9 cellular contexts compared by ENCODE assay signal in the genomic region with DNA sequence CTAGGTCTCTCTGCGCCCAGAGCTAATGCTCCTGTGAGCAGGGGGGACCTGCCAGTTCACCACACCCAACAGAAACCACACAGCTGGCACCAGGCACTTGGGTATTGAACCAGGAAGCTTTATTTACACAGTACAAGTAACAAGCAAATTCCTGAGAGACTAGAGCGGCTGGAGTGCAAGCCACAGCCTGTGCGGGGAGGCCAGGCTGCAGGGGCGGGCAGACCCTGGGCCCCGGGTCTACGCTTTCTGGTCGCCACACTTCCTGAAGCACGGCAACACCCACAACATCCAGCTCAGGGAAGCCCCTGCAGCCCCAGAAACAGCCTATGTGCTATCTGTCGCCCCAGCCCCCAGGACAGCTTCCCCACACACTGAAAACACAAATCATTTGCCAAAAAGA.
DNase-seq lines count a peak whose midpoint lies in the region; ATAC-seq and TF ChIP-seq lines count a peak whose summit lies in the region.
"Had no signal": no experiment of that assay in that cellular context is flagged by ENCODE, and none has a peak within 500 bp of the region (broad histone marks: within the 10 kb centered on the region; RNA-seq: fewer than 3 reads in every experiment).

No MANE protein-coding gene starts in this region.

- no peaks in the 10 kb centered on the region for H3F3A ChIP-seq in OCI-LY1 (ENCODE audit: insufficient read depth, low read length)

- H3K4me1 ChIP-seq in OCI-LY1 (ENCODE audit: insufficient read depth, low read length, severe bottlenecking) (peaks cover 82% of the 10 kb centered on the region), upper lobe of right lung (peaks cover 12% of the 10 kb centered on the region)

- H4K20me1 ChIP-seq in OCI-LY1 (ENCODE audit: insufficient read depth, low read length), result no peaks in the 10 kb centered on the region

- H3K9me3 ChIP-seq in OCI-LY1 (ENCODE audit: low read length) (no peaks in the 10 kb centered on the region), upper lobe of right lung (no peaks in the 10 kb centered on the region)

- no peaks in the 10 kb centered on the region for H3K9me2 ChIP-seq in OCI-LY1 (ENCODE audit: low read depth, low read length)

- peaks cover 3% of the 10 kb centered on the region for H3K9me3 Mint-ChIP-seq in glutamatergic neuron (ENCODE audit: unreplicated experiment)
- H3K9me3 Mint-ChIP-seq: activated CD4-positive, alpha-beta T cell treated with anti-CD3 and anti-CD28 coated beads, Interleukin-2, amount 10 ng/mL, durations not matched to agents 24 days and 14 days had no signal

- peak overlapping the region; percentile 43 for H3K27ac Mint-ChIP-seq in glutamatergic neuron (ENCODE audit: unreplicated experiment)
- H3K27ac Mint-ChIP-seq: activated CD4-positive, alpha-beta T cell treated with anti-CD3 and anti-CD28 coated beads, Interleukin-2, amount 10 ng/mL, durations not matched to agents 24 days and 14 days had no signal

- DNase-seq in activated gamma-delta T cell (lab: John Stamatoyannopoulos, UW) (peak; percentile 26), activated gamma-delta T cell treated with Interleukin-2 at 50 U/mL for 16 hours (no peak), glutamatergic neuron (no peak), upper lobe of right lung (no peak), NOMO-1 treated with DMSO at 0.1 percent for 48 hours (lab: John Stamatoyannopoulos, UW; ENCODE audit: unreplicated experiment) (no peak), glomerular visceral epithelial cell (ENCODE audit: extremely low spot score) (no peak), NCI-H2081 (lab: John Stamatoyannopoulos, UW) (no peak)
- DNase-seq: activated CD4-positive, alpha-beta T cell treated with anti-CD3 and anti-CD28 coated beads, Interleukin-2, amount 10 ng/mL, durations not matched to agents 24 days and 14 days had no signal

- no peaks in the 10 kb centered on the region for H3K36me3 Mint-ChIP-seq in glutamatergic neuron (ENCODE audit: unreplicated experiment)

- TF ChIP-seq CTCF in OCI-LY1 (IDR thresholded peaks at IDR 0.05; ENCODE audit: low read length), result no peak
- TF ChIP-seq CTCF in glutamatergic neuron (IDR thresholded peaks at IDR 0.05; ENCODE audit: partially characterized antibody, unreplicated experiment), result no peak
- no peak for TF ChIP-seq CTCF in upper lobe of right lung (IDR thresholded peaks at IDR 0.05)

- no peak overlapping the region for H2AFZ ChIP-seq in OCI-LY1 (ENCODE audit: low read length)

- ATAC-seq in upper lobe of right lung, result peak; percentile 75

- intact Hi-C loops in upper lobe of right lung (cut with DNase I), result no loop called here

- peak overlapping the region; percentile 93 for H3K27ac ChIP-seq in OCI-LY1 (ENCODE audit: low read depth, low read length, poor library complexity, severe bottlenecking)
- peak overlapping the region; percentile 55 for H3K27ac ChIP-seq in upper lobe of right lung

- H3K4me3 ChIP-seq in OCI-LY1 (ENCODE audit: low read depth, low read length, poor library complexity, severe bottlenecking) (no peak overlapping the region), upper lobe of right lung (no peak overlapping the region)

- H3K4me1 Mint-ChIP-seq in glutamatergic neuron (ENCODE audit: low read depth, unreplicated experiment), result peaks cover 20% of the 10 kb centered on the region

- no peaks in the 10 kb centered on the region for H3K79me2 ChIP-seq in OCI-LY1 (ENCODE audit: insufficient read depth, low read length)

- H3K27me3 ChIP-seq in OCI-LY1 (ENCODE audit: insufficient read depth, low read length) (no peaks in the 10 kb centered on the region), upper lobe of right lung (no peaks in the 10 kb centered on the region)

- peak overlapping the region; percentile 54 for H3K4me3 Mint-ChIP-seq in glutamatergic neuron (ENCODE audit: unreplicated experiment)
- H3K4me3 Mint-ChIP-seq: activated CD4-positive, alpha-beta T cell treated with anti-CD3 and anti-CD28 coated beads, Interleukin-2, amount 10 ng/mL, durations not matched to agents 24 days and 14 days had no signal

- H3K36me3 ChIP-seq in OCI-LY1 (ENCODE audit: insufficient read depth, low read length) (peaks cover 25% of the 10 kb centered on the region), upper lobe of right lung (peaks cover 9% of the 10 kb centered on the region)

- peaks cover 3% of the 10 kb centered on the region for H3K27me3 Mint-ChIP-seq in glutamatergic neuron (ENCODE audit: unreplicated experiment)

- H3K9ac ChIP-seq in OCI-LY1 (ENCODE audit: low read length), result peak overlapping the region; percentile 56; the same call in 1 of the 2 replicates

- peak overlapping the region; percentile 44; the same call in 1 of the 2 replicates for H3K4me2 ChIP-seq in OCI-LY1 (ENCODE audit: low read length)
